ENCODE assay signal across 14 cellular contexts in genomic region chr2:63862802-63863201, GRCh38. TPM values are rescaled to one million over a fixed set of nuclear protein-coding genes. Genes with fewer than 3 reads are reported as not detected.
DNase-seq lines count a peak whose midpoint lies in the region; ATAC-seq, FAIRE-seq and TF ChIP-seq lines count a peak whose summit lies in the region.
"Had no signal": no experiment of that assay in that cellular context is flagged by ENCODE, and none has a peak within 500 bp of the region (broad histone marks: within the 10 kb centered on the region; RNA-seq: fewer than 3 reads in every experiment).

No MANE protein-coding gene starts in this region.

- H3K27ac Mint-ChIP-seq in HFFc6 = peak overlapping the region; percentile 48; the same call in 1 of the 2 replicates

- WGBS in A549 (ENCODE audit: missing lambda C conversion rate) = 80% methylated on average over 1 of the region's 1 CpG
- WGBS in body of pancreas, 2 donors = 65 to 93% methylated on average over 1 of the region's 1 CpG

- intact Hi-C loops in body of pancreas (cut with DNase I) = loop anchor here (10.0 kb wide), 1 partner anchor 168 kb away; no protein-coding TSS in a partner anchor

- TF ChIP-seq EP300 in A549 (IDR thresholded peaks at IDR 0.05) = no peak

- no peaks in the 10 kb centered on the region for H3K9me3 Mint-ChIP-seq in HFFc6

- peak overlapping the region; percentile 52 for H3K4me2 ChIP-seq in A549

- H3K4me1 ChIP-seq in A549 = peaks cover 35% of the 10 kb centered on the region
- peaks cover 22% of the 10 kb centered on the region for H3K4me1 ChIP-seq in body of pancreas

- peak; percentile 18 for FAIRE-seq in A549 (lab: Jason Lieb, UNC)
- FAIRE-seq: endometrium had no signal

- DNase-seq in A549 (ENCODE audit: low read depth in 1 of 2, low spot score in 1 of 2) (peak in 1 of 2 experiments; percentile 29), HFFc6 (no peak), body of pancreas (no peak), left lobe of liver (ENCODE audit: low spot score) (no peak), ureter (ENCODE audit: low spot score) (no peak)
- DNase-seq in stimulated activated CD4-positive, alpha-beta T cell treated with anti-CD3 and anti-CD28 coated beads, Interleukin-4, amount 100 ng/mL, for 1 hour = no peak
- no peak for DNase-seq in activated effector memory CD4-positive, alpha-beta T cell treated with anti-CD3 and anti-CD28 coated beads, Interleukin-2, amount 50 U/mL, for 16 hours
- DNase-seq: activated effector memory CD4-positive, alpha-beta T cell treated with Interleukin-2 at 50 U/mL for 16 hours; NCI-H1436 treated with DMSO at 0.1 percent for 48 hours; NK-92 treated with Interleukin-12 subunit alpha and Interleukin-12 subunit beta, amount 100 ng/mL, for 24 hours; T1000 had no signal

- TF ChIP-seq POLR2A in A549 (IDR thresholded peaks at IDR 0.05; ENCODE audit: low read length) (no peak), body of pancreas (IDR thresholded peaks at IDR 0.05) (no peak)

- no peak for TF ChIP-seq RAD21 in A549 (conservative IDR thresholded peaks at IDR 0.05 in 1 of 2, IDR thresholded peaks at IDR 0.05 in 1 of 2)

- ATAC-seq in A549 (peak in 1 of 2 experiments; percentile 33; a peak in 2 of 6 replicates), body of pancreas (peak; percentile 71), left lobe of liver (peak; percentile 8), HG03280 (IDR thresholded peaks at IDR 0.05; ENCODE audit: unreplicated experiment) (no peak)

- H3K9me3 ChIP-seq in A549 = no peaks in the 10 kb centered on the region
- H3K9me3 ChIP-seq in body of pancreas = no peaks in the 10 kb centered on the region

- H3K36me3 ChIP-seq in body of pancreas (replicated peaks in 1 of 2; ENCODE audit: insufficient read depth in 1 of 2, low read depth in 2 of 2) = peaks cover 0 to 8% of the 10 kb centered on the region in 2 donors

- H3K27ac ChIP-seq in A549 (peak overlapping the region; percentile 31 to 62; a peak in 4 of 6 replicates), body of pancreas (peak overlapping the region in 1 of 4 donors; percentile 11)
- H3K27ac ChIP-seq: C4-2B had no signal

- CTCF ChIA-PET in A549 (lab: Yijun Ruan, JAX) = interaction anchor here (1.3 to 6.9 kb wide), 7 partner anchors 12 to 176 kb away, joined by 3 to 94 read pairs (median 33); partner anchors contain the start of gene UGP2

- no peaks in the 10 kb centered on the region for H3K27me3 Mint-ChIP-seq in HFFc6 (ENCODE audit: insufficient read depth)

- H3K4me3 ChIP-seq in A549 = no peak overlapping the region
- H3K4me3 ChIP-seq in body of pancreas = no peak overlapping the region

- no peak for TF ChIP-seq CTCF in A549 (IDR thresholded peaks at IDR 0.05)
- no peak for TF ChIP-seq CTCF in HFFc6 (IDR thresholded peaks at IDR 0.05)
- TF ChIP-seq CTCF in body of pancreas (IDR thresholded peaks at IDR 0.05) = no peak

- H3K4me3 Mint-ChIP-seq in HFFc6 = peak overlapping the region; percentile 22; the same call in 1 of the 2 replicates

- H3K4me1 Mint-ChIP-seq in HFFc6 (ENCODE audit: low read depth) = peaks cover 52% of the 10 kb centered on the region

- H3K36me3 Mint-ChIP-seq in HFFc6 (ENCODE audit: low read depth) = peaks cover 32% of the 10 kb centered on the region

- no peaks in the 10 kb centered on the region for H3K27me3 ChIP-seq in body of pancreas

- POLR2A ChIA-PET in A549 (lab: Yijun Ruan, JAX) = interaction anchor here (0.9 kb wide), 1 partner anchor 21 kb away, joined by 3 read pairs; the partner anchor contains the start of gene UGP2

TF ChIP-seq in A549, 52 proteins besides CTCF, POLR2A, EP300 and RAD21:
- TF ChIP-seq GATA3 (IDR thresholded peaks at IDR 0.05; ENCODE audit: borderline replicate concordance) = no peak
- TF ChIP-seq ZFP36 (IDR thresholded peaks at IDR 0.05; ENCODE audit: borderline replicate concordance, partially characterized antibody) = no peak
- TF ChIP-seq MYC (IDR thresholded peaks at IDR 0.05; ENCODE audit: borderline replicate concordance, low read length) = no peak
- TF ChIP-seq EHF (CRISPR knock-in tag; IDR thresholded peaks at IDR 0.05) = no peak
- TF ChIP-seq CHD4 (IDR thresholded peaks at IDR 0.05; ENCODE audit: borderline replicate concordance) = no peak
- TF ChIP-seq JUNB (IDR thresholded peaks at IDR 0.05) = 0 out of 2 replicates have a peak, but pooled peaks have one; percentile 32

RNA-seq across cellular contexts. Expression of gene UGP2, which starts 21.1 kb away (rescaled TPM):
- polyA plus RNA-seq in A549 (2011; rRNA removed) = 136 and 162 TPM in 2 replicates
- 26.8 and 28.5 TPM in 2 replicates for polyA plus RNA-seq in A549 (2012; cell fraction: cytosol; rRNA removed)
- 7.4 and 13.8 TPM in 2 replicates for polyA plus RNA-seq in A549 (2012; cell fraction: nucleus; rRNA removed)
- polyA plus RNA-seq in A549 (2017; fragmentation: RNase III; extraction: RNeasy Plus Mini Kit Qiagen cat#74134 plus additional on column Dnase treatment) = 110 to 119 TPM (median 114 TPM) in 3 replicates
- 19.7 and 25.8 TPM in 2 replicates for polyA minus RNA-seq in A549 (2011; rRNA and poly(A)+ RNA removed)
- 100 to 1,000 TPM; 150 to 199 (median 172) TPM for total RNA-seq in HFFc6 (2021; fragmentation: NEBNext Ultra II Directional; extraction: Animal tissue kit (Norgen Biotek cat#: 25700))
- total RNA-seq in body of pancreas = 10 to 100 TPM; 64.3 to 93.3 TPM
- 303 TPM for total RNA-seq in left lobe of liver
- 113 TPM for total RNA-seq in ureter
